In the genomic region with DNA sequence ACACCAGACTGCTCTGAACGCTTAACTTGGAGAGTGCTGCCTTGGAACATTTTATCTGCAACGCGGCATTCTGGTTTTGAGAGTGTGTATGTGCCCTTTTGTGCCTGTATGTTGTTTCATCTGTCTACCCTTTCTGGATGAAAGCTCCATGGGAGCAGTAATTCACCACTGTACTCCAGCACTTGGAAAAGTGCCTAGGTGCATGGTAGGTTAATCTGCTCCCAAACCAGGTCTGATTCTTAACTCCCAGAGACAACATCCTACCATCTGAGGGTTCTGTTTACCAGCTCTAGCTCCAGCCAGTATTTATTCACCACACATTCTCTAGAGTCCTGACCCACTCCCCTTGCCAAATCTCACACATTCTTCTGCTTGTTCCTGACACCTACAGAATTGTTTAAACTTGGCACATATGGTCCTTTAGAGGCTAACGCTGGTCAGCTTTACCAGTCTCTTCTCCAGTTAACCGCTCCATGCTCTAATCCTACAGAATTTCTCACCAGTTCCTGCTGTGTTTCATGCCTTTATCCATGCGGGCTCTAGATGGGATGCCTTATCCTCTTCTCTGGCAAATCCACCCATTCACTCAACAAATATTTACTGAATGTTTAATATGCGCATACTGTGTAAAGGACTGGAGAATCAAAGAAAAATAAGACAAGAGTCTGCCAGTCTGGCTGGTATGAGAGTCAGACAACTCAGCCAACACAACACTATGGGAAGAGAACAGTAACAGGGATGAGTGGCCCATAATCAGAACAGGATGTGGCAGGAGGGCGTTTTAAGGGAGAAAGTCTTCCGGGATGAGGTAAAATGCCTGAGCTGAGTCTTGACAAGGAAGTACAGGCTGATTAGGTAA, we compare ENCODE assay signal across 10 cellular contexts. TPM values are rescaled to one million over a fixed set of nuclear protein-coding genes. Genes with fewer than 3 reads are reported as not detected.
DNase-seq lines count a peak whose midpoint lies in the region; ATAC-seq, FAIRE-seq and TF ChIP-seq lines count a peak whose summit lies in the region.
"Had no signal": no experiment of that assay in that cellular context is flagged by ENCODE, and none has a peak within 500 bp of the region (broad histone marks: within the 10 kb centered on the region; RNA-seq: fewer than 3 reads in every experiment).

No MANE protein-coding gene starts in this region.

- TF ChIP-seq POLR2A in IMR-90 (IDR thresholded peaks at IDR 0.05; ENCODE audit: low read depth, low read length) (no peak), H1 (IDR thresholded peaks at IDR 0.05; ENCODE audit: control extremely low read depth in 1 of 2, low read depth in 2 of 2, low read length in 2 of 2) (no peak), GM18505 (IDR thresholded peaks at IDR 0.05; ENCODE audit: borderline replicate concordance, extremely low read depth, insufficient read depth, insufficient read length) (no peak)

- H3K14ac ChIP-seq in IMR-90 (replicated peaks; ENCODE audit: low read depth, low read length) (peak overlapping the region; percentile 20), H1 (ENCODE audit: insufficient read length) (no peak overlapping the region)

- TF ChIP-seq RAD21 in IMR-90 (IDR thresholded peaks at IDR 0.05; ENCODE audit: low read length) (no peak), H1 (IDR thresholded peaks at IDR 0.05 in 1 of 2, conservative IDR thresholded peaks at IDR 0.05 in 1 of 2; ENCODE audit: low read depth in 2 of 2, low read length in 2 of 2) (no peak)

- H2AFZ ChIP-seq in IMR-90 (replicated peaks; ENCODE audit: low read length, poor library complexity) (no peak overlapping the region), H1 (ENCODE audit: low read length) (no peak overlapping the region)

- CTCF ChIA-PET in IMR-90 (lab: Yijun Ruan, JAX) (no interaction called here), H1 (lab: Charles Lee; ENCODE audit: partially characterized antibody) (interaction anchor here (0.8 to 1.4 kb wide), 3 partner anchors 9 to 220 kb away, joined by 3 to 8 read pairs (median 3); no protein-coding TSS in a partner anchor)

- H2BK120ac ChIP-seq in IMR-90 (ENCODE audit: low read depth, low read length) (no peak overlapping the region), H1 (replicated peaks; ENCODE audit: low read depth, low read length) (no peak overlapping the region)

- peak; percentile 63 for ATAC-seq in IMR-90 (ENCODE audit: low read depth)
- ATAC-seq in mucosa of descending colon: peak; percentile 83
- ATAC-seq in GM18505 (IDR thresholded peaks at IDR 0.05; ENCODE audit: unreplicated experiment): no peak

- peak; percentile 24 for FAIRE-seq in H1 (lab: Jason Lieb, UNC)
- FAIRE-seq: GM18507 had no signal

- BruUV-seq in IMR-90 (replicated peaks; lab: Mats Ljungman, UMichigan): no TSS peak

- H3K79me1 ChIP-seq in IMR-90 (ENCODE audit: low read depth in 1 of 2, low read length in 2 of 2) (peaks cover 15 to 58% of the 10 kb centered on the region in 2 experiments), H1 (ENCODE audit: low read depth, low read length) (peaks cover 7% of the 10 kb centered on the region; the same call in 1 of the 2 replicates)

- H3K27ac ChIP-seq in IMR-90 (ENCODE audit: insufficient read depth, low read length): no peak overlapping the region
- no peak overlapping the region for H3K27ac ChIP-seq in H1 (ENCODE audit: low read depth, low read length)

- TF ChIP-seq EP300 in H1 (IDR thresholded peaks at IDR 0.05; ENCODE audit: borderline replicate concordance in 1 of 2, low read depth in 2 of 2, low read length in 2 of 2): no peak

- H2AK9ac ChIP-seq in IMR-90 (replicated peaks; ENCODE audit: low read depth, low read length, poor library complexity): no peak overlapping the region

- no peaks in the 10 kb centered on the region; the same call in 1 of the 2 replicates for H3K36me3 ChIP-seq in IMR-90 (ENCODE audit: control insufficient read depth, insufficient read depth, low read length)
- peaks cover 0 to 10% (median 5%) of the 10 kb centered on the region in 4 experiments; a peak in 4 of 8 replicates for H3K36me3 ChIP-seq in H1 (ENCODE audit: control insufficient read depth in 2 of 4, insufficient read depth in 4 of 4, low read length in 3 of 4)
- no peaks in the 10 kb centered on the region for H3K36me3 ChIP-seq in mucosa of descending colon (ENCODE audit: low read depth)

- TF ChIP-seq CTCF in IMR-90 (conservative IDR thresholded peaks at IDR 0.05; ENCODE audit: low read depth, low read length): no peak
- no peak for TF ChIP-seq CTCF in H1 (IDR thresholded peaks at IDR 0.05; ENCODE audit: control extremely low read depth in 1 of 3, insufficient read depth in 1 of 3, low read depth in 1 of 3, low read length in 3 of 3)
- no peak for TF ChIP-seq CTCF in mucosa of descending colon (IDR thresholded peaks at IDR 0.05)

- no peak overlapping the region for H3K4me2 ChIP-seq in IMR-90 (ENCODE audit: low read depth, low read length)
- H3K4me2 ChIP-seq in H1 (ENCODE audit: insufficient read depth in 1 of 2, low read depth in 2 of 2, low read length in 2 of 2): 0 out of 4 replicates have a peak overlapping the region, but pooled peaks of 1 of the 2 experiments have one; percentile 20

- no peaks in the 10 kb centered on the region for H3K9me3 ChIP-seq in IMR-90 (ENCODE audit: control insufficient read depth, insufficient read depth, low read length)
- H3K9me3 ChIP-seq in H1 (ENCODE audit: insufficient read depth in 2 of 2, low read depth in 1 of 2, low read length in 1 of 2): no peaks in the 10 kb centered on the region
- H3K9me3 ChIP-seq in mucosa of descending colon: no peaks in the 10 kb centered on the region

- no peak overlapping the region for H2BK12ac ChIP-seq in H1 (ENCODE audit: low read depth, low read length)

- H3K9ac ChIP-seq in IMR-90 (ENCODE audit: low read depth, low read length): no peak overlapping the region
- no peak overlapping the region; a peak in 2 of 7 replicates for H3K9ac ChIP-seq in H1 (replicated peaks in 1 of 4; ENCODE audit: extremely low read depth in 1 of 4, low read depth in 3 of 4, low read length in 3 of 4)

- H3K56ac ChIP-seq in IMR-90 (ENCODE audit: extremely low read depth, insufficient read depth, low read length) (no peak overlapping the region), H1 (replicated peaks; ENCODE audit: insufficient read length, low read depth, low read length) (no peak overlapping the region)

- in situ Hi-C loops in IMR-90 (cut with MboI; ENCODE audit: low sequenced_read_pairs): no loop called here

- peaks cover 33% of the 10 kb centered on the region for H4K20me1 ChIP-seq in IMR-90 (ENCODE audit: insufficient read depth, low read length)
- H4K20me1 ChIP-seq in H1 (replicated peaks in 1 of 2; ENCODE audit: control insufficient read depth in 1 of 2, insufficient read depth in 2 of 2, low read length in 2 of 2): peaks cover 8% of the 10 kb centered on the region in 2 experiments

- DNase-seq in CD1c-positive myeloid dendritic cell (ENCODE audit: extremely low spot score) (peak; percentile 48), IMR-90 (peak; percentile 62), H1 (ENCODE audit: low read depth in 1 of 2, low spot score in 2 of 2) (no peak), mucosa of descending colon (no peak), 8988T (no peak), NCI-H2196 (lab: John Stamatoyannopoulos, UW; ENCODE audit: unreplicated experiment) (no peak), inferior parietal cortex (ENCODE audit: extremely low spot score) (no peak)
- DNase-seq: effector CD4-positive, alpha-beta T cell had no signal

- no peaks in the 10 kb centered on the region for H3K27me3 ChIP-seq in IMR-90 (ENCODE audit: control insufficient read depth, insufficient read depth, low read length)
- H3K27me3 ChIP-seq in H1 (replicated peaks in 1 of 4; ENCODE audit: control insufficient read depth in 3 of 4, extremely low read depth in 1 of 4, insufficient read depth in 3 of 4, low read length in 3 of 4): no peaks in the 10 kb centered on the region

- peaks cover 0 to 23% of the 10 kb centered on the region in 2 experiments; a peak in 3 of 4 replicates for H3K79me2 ChIP-seq in H1 (ENCODE audit: control insufficient read depth in 1 of 2, insufficient read depth in 2 of 2, low read length in 2 of 2)

- intact Hi-C loops in IMR-90 (cut with micrococcal nuclease) (no loop called here), mucosa of descending colon (cut with DNase I, micrococcal nuclease) (no loop called here)

- peaks cover 11% of the 10 kb centered on the region for H3K9me1 ChIP-seq in IMR-90 (ENCODE audit: insufficient read depth, low read length)

- H3K18ac ChIP-seq in IMR-90 (ENCODE audit: low read depth, low read length) (peak overlapping the region; percentile 27; the same call in 1 of the 2 replicates), H1 (ENCODE audit: extremely low read depth, low read length) (no peak overlapping the region)

- H3K4me3 ChIP-seq in IMR-90 (ENCODE audit: insufficient read depth, low read depth, low read length) (no peak overlapping the region), H1 (ENCODE audit: extremely low read depth in 1 of 4, insufficient read depth in 2 of 4, low read depth in 3 of 4, low read length in 4 of 4) (no peak overlapping the region), mucosa of descending colon (no peak overlapping the region)

- H3K4me1 ChIP-seq in IMR-90 (ENCODE audit: control insufficient read depth, insufficient read depth, low read length): peaks cover 13% of the 10 kb centered on the region
- peaks cover 3 to 14% (median 3%) of the 10 kb centered on the region in 4 experiments; a peak in 6 of 7 replicates for H3K4me1 ChIP-seq in H1 (replicated peaks in 1 of 4; ENCODE audit: control insufficient read depth in 3 of 4, insufficient read depth in 4 of 4, low read length in 3 of 4)
- no peaks in the 10 kb centered on the region for H3K4me1 ChIP-seq in mucosa of descending colon (ENCODE audit: low read depth)

- H2BK15ac ChIP-seq in IMR-90 (ENCODE audit: low read depth, low read length) (no peak overlapping the region), H1 (ENCODE audit: low read length) (no peak overlapping the region)

- dilution Hi-C loops in IMR-90 (cut with HindIII; ENCODE audit: low sequenced_read_pairs, unreplicated experiment): no loop called here

- no peak overlapping the region for H2BK20ac ChIP-seq in IMR-90 (ENCODE audit: low read depth, low read length)
- no peak overlapping the region for H2BK20ac ChIP-seq in H1 (ENCODE audit: low read length)

- no peak overlapping the region for H3K4ac ChIP-seq in IMR-90 (ENCODE audit: low read depth, low read length)
- peak overlapping the region; percentile 49 for H3K4ac ChIP-seq in H1 (replicated peaks; ENCODE audit: insufficient read length, low read depth, low read length)

- H4K5ac ChIP-seq in IMR-90 (ENCODE audit: low read depth, low read length): no peak overlapping the region
- H4K5ac ChIP-seq in H1 (ENCODE audit: insufficient read length, low read depth, low read length): no peak overlapping the region

- no peak overlapping the region for H4K91ac ChIP-seq in IMR-90 (ENCODE audit: insufficient read depth, low read depth, low read length)
- no peak overlapping the region for H4K91ac ChIP-seq in H1 (replicated peaks; ENCODE audit: insufficient read length, low read length)

- POLR2A ChIA-PET in IMR-90 (lab: Charles Lee; ENCODE audit: unreplicated experiment) (interaction anchor here (0.6 kb wide), 1 partner anchor 119 kb away, joined by 3 read pairs; no protein-coding TSS in a partner anchor), H1 (lab: Charles Lee; ENCODE audit: partially characterized antibody) (no interaction called here)

- 0 out of 4 replicates have a peak overlapping the region, but pooled peaks of 1 of the 2 experiments have one; percentile 10 for H4K8ac ChIP-seq in IMR-90 (ENCODE audit: low read depth in 2 of 2, low read length in 2 of 2)
- H4K8ac ChIP-seq in H1 (ENCODE audit: extremely low read depth, insufficient read depth, low read length): no peak overlapping the region

- H2AK5ac ChIP-seq in IMR-90 (ENCODE audit: low read depth, low read length) (no peak overlapping the region), H1 (ENCODE audit: low read depth, low read length) (no peak overlapping the region)

- WGBS in IMR-90 (ENCODE audit: extremely low coverage in 2 of 2, insufficient read length in 1 of 2), 2 experiments: 33% methylated on average over 2 of the region's 9 CpGs; no CpG with 5 or more reads in 1 of the 2 experiments
- WGBS in H1 (ENCODE audit: extremely low coverage in 1 of 2, insufficient coverage in 1 of 2, insufficient read length in 1 of 2, insufficient replicate concordance in 2 of 2, low coverage in 1 of 2, low lambda C conversion rate in 2 of 2, missing lambda C conversion rate in 1 of 2), 2 experiments: 84% methylated on average over 9 of the region's 9 CpGs; no CpG with 5 or more reads in 1 of the 2 experiments

- H2BK5ac ChIP-seq in IMR-90 (ENCODE audit: low read depth, low read length, poor library complexity, severe bottlenecking): no peak overlapping the region
- H2BK5ac ChIP-seq in H1 (ENCODE audit: low read depth, low read length): no peak overlapping the region

- H3K23me2 ChIP-seq in H1 (ENCODE audit: low read depth, low read length): no peaks in the 10 kb centered on the region

- peak overlapping the region; percentile 4; the same call in 1 of the 2 replicates for H3K23ac ChIP-seq in IMR-90 (ENCODE audit: low read depth, low read length)
- no peak overlapping the region for H3K23ac ChIP-seq in H1 (ENCODE audit: insufficient read length)

RNA-seq across cellular contexts. Expression of gene MTPN, which starts 46.4 kb away (rescaled TPM):
- 58.8 and 107 TPM in 2 replicates for total RNA-seq in IMR-90 (2012; rRNA removed)
- polyA plus RNA-seq in IMR-90 (2012; rRNA removed): 89.6 and 94.4 TPM in 2 replicates
- polyA plus RNA-seq in IMR-90 (2012; cell fraction: cytosol; rRNA removed): 13.3 and 19.2 TPM in 2 replicates
- polyA plus RNA-seq in IMR-90 (2012; cell fraction: nucleus; rRNA removed; ENCODE audit: low replicate concordance): 2.9 and 20.3 TPM in 2 replicates
- total RNA-seq in H1 (2021; fragmentation: NEBNext Ultra II Directional; extraction: Animal tissue kit (Norgen Biotek cat#: 25700)): 101 and 107 TPM in 2 replicates
- 25.6 and 33.0 TPM in 2 replicates for polyA plus RNA-seq in H1 (2011; rRNA removed)
- polyA plus RNA-seq in H1 (2011; cell fraction: cytosol; rRNA removed): 38.8 TPM
- polyA plus RNA-seq in H1 (2011; cell fraction: nucleus; rRNA removed): 33.5 TPM
- 40.3 to 73.6 TPM (median 51.3 TPM) in 4 replicates for polyA plus RNA-seq in H1 (2012, experiment 1 of 2)
- polyA plus RNA-seq in H1 (2012, experiment 2 of 2): 21.2 TPM
- polyA plus RNA-seq in H1 (2013, experiment 1 of 2): 69.7 TPM
- 69.8 TPM for polyA plus RNA-seq in H1 (2013, experiment 2 of 2)
- 44.0 and 54.8 TPM in 2 replicates for polyA minus RNA-seq in H1 (2011; rRNA and poly(A)+ RNA removed)
- polyA minus RNA-seq in H1 (2011; cell fraction: cytosol; rRNA and poly(A)+ RNA removed): 66.6 TPM
- polyA minus RNA-seq in H1 (2011; cell fraction: nucleus; rRNA and poly(A)+ RNA removed): 53.9 TPM
- total RNA-seq in mucosa of descending colon: 10 to 100 TPM; 93.1 to 97.9 (median 97.0) TPM

Comparison
In these comparisons a context has a peak if more than half of its experiments do, and no peak if none do; other contexts are left out.
1. DNase-seq: peak in CD1c-positive myeloid dendritic cell (single experiment) and IMR-90 (single experiment); none in H1 (0 of 2), mucosa of descending colon (0 of 3), 8988T (single experiment), NCI-H2196 (single experiment) and inferior parietal cortex (single experiment).